Comparison of ENCODE assay signal across 23 cellular contexts in the genomic region with DNA sequence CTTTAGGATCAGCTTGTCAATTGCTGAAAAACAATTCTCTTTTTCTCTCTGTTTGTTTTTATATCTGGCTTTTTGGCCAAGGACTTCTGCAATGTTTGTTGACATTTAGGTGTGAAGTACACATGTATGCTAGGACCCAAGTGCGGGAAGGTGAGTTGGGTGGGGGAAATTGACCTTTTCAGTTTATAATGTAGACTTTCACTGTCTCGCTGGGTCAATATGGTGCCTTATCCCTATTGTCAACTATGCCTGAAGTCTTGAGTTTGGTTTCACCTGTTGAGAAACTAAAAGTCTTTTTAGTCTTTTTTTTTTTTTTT. TPM values are rescaled to one million over a fixed set of nuclear protein-coding genes. Genes with fewer than 3 reads are reported as not detected.
DNase-seq lines count a peak whose midpoint lies in the region; ATAC-seq, FAIRE-seq and TF ChIP-seq lines count a peak whose summit lies in the region.
"Had no signal": no experiment of that assay in that cellular context is flagged by ENCODE, and none has a peak within 500 bp of the region (broad histone marks: within the 10 kb centered on the region; RNA-seq: fewer than 3 reads in every experiment).

No MANE protein-coding gene starts in this region.

- ATAC-seq in stimulated activated naive CD8-positive, alpha-beta T cell treated with anti-CD3 and anti-CD28 coated beads, Interleukin-15, amount 100 ng/mL, for 72 hours: no peak
- ATAC-seq in HepG2 (no peak; the same call in 2 of the 3 replicates), upper lobe of right lung (no peak), HG02970 (IDR thresholded peaks at IDR 0.05; ENCODE audit: low FRiP score, unreplicated experiment) (no peak)
- ATAC-seq: CD8-positive, alpha-beta T cell had no signal

- no TSS peak for BruUV-seq in HepG2 (replicated peaks; lab: Mats Ljungman, UMichigan)

- H3K4me3 Mint-ChIP-seq in stimulated activated naive CD8-positive, alpha-beta T cell treated with anti-CD3 and anti-CD28 coated beads, Interleukin-15, Interleukin-2, amounts not matched to agents 100 ng/mL and 50 ng/mL, for 24 hours: no peak overlapping the region
- peak overlapping the region in 1 of 2 donors; percentile 36 for H3K4me3 Mint-ChIP-seq in stimulated activated naive CD8-positive, alpha-beta T cell treated with anti-CD3 and anti-CD28 coated beads, Interleukin-15, amount 100 ng/mL, for 72 hours
- H3K4me3 Mint-ChIP-seq in activated T-helper 2 cell treated with anti-CD3 and anti-CD28 coated beads, Interferon-gamma antibody, Interleukin-2, Interleukin-4, amounts not matched to agents 10 μg/mL and 5 μg/mL and 100 μg/mL, durations not matched to agents 14 hours and 24 hours and 36 hours (ENCODE audit: low read depth): no peak overlapping the region
- H3K4me3 Mint-ChIP-seq: CD8-positive, alpha-beta T cell had no signal

- H3K4me2 ChIP-seq in HepG2 (ENCODE audit: low read depth, low read length): no peak overlapping the region

- DNase-seq in stimulated activated naive CD8-positive, alpha-beta T cell treated with anti-CD3 and anti-CD28 coated beads, Interleukin-15, amount 100 ng/mL, for 72 hours: no peak
- no peak for DNase-seq in activated T-helper 2 cell treated with anti-CD3 and anti-CD28 coated beads, Interferon-gamma antibody, Interleukin-2, Interleukin-4, amounts not matched to agents 10 μg/mL and 5 μg/mL and 100 μg/mL, durations not matched to agents 14 hours and 24 hours and 36 hours (ENCODE audit: low spot score)
- DNase-seq in HepG2 (ENCODE audit: low spot score): no peak
- no peak for DNase-seq in upper lobe of right lung
- no peak for DNase-seq in MG63
- no peak for DNase-seq in NCI-H187 treated with DMSO at 0.1 percent for 48 hours (lab: John Stamatoyannopoulos, UW)
- DNase-seq: Calu3; CD8-positive, alpha-beta T cell; EL; IMR-90; NCI-H1048; NCI-H1694 treated with DMSO at 0.1 percent for 48 hours; NCI-H2107; NCI-H510A; NCI-H774; SHP77 had no signal

- H3K9me3 Mint-ChIP-seq in stimulated activated naive CD8-positive, alpha-beta T cell treated with anti-CD3 and anti-CD28 coated beads, Interleukin-15, Interleukin-2, amounts not matched to agents 100 ng/mL and 50 ng/mL, for 24 hours: peaks cover 9% of the 10 kb centered on the region
- peaks cover 11 to 24% of the 10 kb centered on the region in 2 donors for H3K9me3 Mint-ChIP-seq in stimulated activated naive CD8-positive, alpha-beta T cell treated with anti-CD3 and anti-CD28 coated beads, Interleukin-15, amount 100 ng/mL, for 72 hours
- H3K9me3 Mint-ChIP-seq in activated T-helper 2 cell treated with anti-CD3 and anti-CD28 coated beads, Interferon-gamma antibody, Interleukin-2, Interleukin-4, amounts not matched to agents 10 μg/mL and 5 μg/mL and 100 μg/mL, durations not matched to agents 14 hours and 24 hours and 36 hours: peaks cover 18% of the 10 kb centered on the region

- TF ChIP-seq CTCF in HepG2 (CRISPR knock-in tag; IDR thresholded peaks at IDR 0.05) (no peak), upper lobe of right lung (IDR thresholded peaks at IDR 0.05) (no peak)

- H3K4me1 Mint-ChIP-seq in stimulated activated naive CD8-positive, alpha-beta T cell treated with anti-CD3 and anti-CD28 coated beads, Interleukin-15, Interleukin-2, amounts not matched to agents 100 ng/mL and 50 ng/mL, for 24 hours (ENCODE audit: low read depth): peaks cover 63% of the 10 kb centered on the region
- H3K4me1 Mint-ChIP-seq in stimulated activated naive CD8-positive, alpha-beta T cell treated with anti-CD3 and anti-CD28 coated beads, Interleukin-15, amount 100 ng/mL, for 72 hours: peaks cover 60% of the 10 kb centered on the region
- H3K4me1 Mint-ChIP-seq in activated T-helper 2 cell treated with anti-CD3 and anti-CD28 coated beads, Interferon-gamma antibody, Interleukin-2, Interleukin-4, amounts not matched to agents 10 μg/mL and 5 μg/mL and 100 μg/mL, durations not matched to agents 14 hours and 24 hours and 36 hours (ENCODE audit: low read depth): peaks cover 37% of the 10 kb centered on the region

- peak overlapping the region; percentile 69 for H3K27ac Mint-ChIP-seq in stimulated activated naive CD8-positive, alpha-beta T cell treated with anti-CD3 and anti-CD28 coated beads, Interleukin-15, Interleukin-2, amounts not matched to agents 100 ng/mL and 50 ng/mL, for 24 hours
- H3K27ac Mint-ChIP-seq in stimulated activated naive CD8-positive, alpha-beta T cell treated with anti-CD3 and anti-CD28 coated beads, Interleukin-15, amount 100 ng/mL, for 72 hours: no peak overlapping the region
- H3K27ac Mint-ChIP-seq in activated T-helper 2 cell treated with anti-CD3 and anti-CD28 coated beads, Interferon-gamma antibody, Interleukin-2, Interleukin-4, amounts not matched to agents 10 μg/mL and 5 μg/mL and 100 μg/mL, durations not matched to agents 14 hours and 24 hours and 36 hours: peak overlapping the region; percentile 41

- no peak overlapping the region for H2AFZ ChIP-seq in HepG2 (ENCODE audit: low read length)

- H3K4me1 ChIP-seq in HepG2 (ENCODE audit: insufficient read depth, low read length): peaks cover 74% of the 10 kb centered on the region
- peaks cover 23% of the 10 kb centered on the region for H3K4me1 ChIP-seq in upper lobe of right lung

- H3K79me2 ChIP-seq in HepG2 (ENCODE audit: insufficient read depth, low read length): peaks cover 69% of the 10 kb centered on the region

- H3K27me3 Mint-ChIP-seq in stimulated activated naive CD8-positive, alpha-beta T cell treated with anti-CD3 and anti-CD28 coated beads, Interleukin-15, Interleukin-2, amounts not matched to agents 100 ng/mL and 50 ng/mL, for 24 hours: no peaks in the 10 kb centered on the region
- H3K27me3 Mint-ChIP-seq in stimulated activated naive CD8-positive, alpha-beta T cell treated with anti-CD3 and anti-CD28 coated beads, Interleukin-15, amount 100 ng/mL, for 72 hours: no peaks in the 10 kb centered on the region
- no peaks in the 10 kb centered on the region for H3K27me3 Mint-ChIP-seq in activated T-helper 2 cell treated with anti-CD3 and anti-CD28 coated beads, Interferon-gamma antibody, Interleukin-2, Interleukin-4, amounts not matched to agents 10 μg/mL and 5 μg/mL and 100 μg/mL, durations not matched to agents 14 hours and 24 hours and 36 hours (ENCODE audit: low read depth)

- peaks cover 19% of the 10 kb centered on the region for H3K36me3 Mint-ChIP-seq in stimulated activated naive CD8-positive, alpha-beta T cell treated with anti-CD3 and anti-CD28 coated beads, Interleukin-15, Interleukin-2, amounts not matched to agents 100 ng/mL and 50 ng/mL, for 24 hours (ENCODE audit: low read depth)
- H3K36me3 Mint-ChIP-seq in activated T-helper 2 cell treated with anti-CD3 and anti-CD28 coated beads, Interferon-gamma antibody, Interleukin-2, Interleukin-4, amounts not matched to agents 10 μg/mL and 5 μg/mL and 100 μg/mL, durations not matched to agents 14 hours and 24 hours and 36 hours (ENCODE audit: low read depth): peaks cover 31% of the 10 kb centered on the region

- in situ Hi-C loops in HepG2 (cut with HindIII; ENCODE audit: extremely low pct_ligation_motif_present, low pct_unique_long_range_greater_than_20kb): no loop called here

- WGBS in HepG2 (ENCODE audit: low lambda C conversion rate): 48% methylated on average over 2 of the region's 2 CpGs

- no peaks in the 10 kb centered on the region for H3K27me3 ChIP-seq in HepG2 (ENCODE audit: control insufficient read depth in 1 of 2, insufficient read depth in 2 of 2, low read length in 2 of 2)
- no peaks in the 10 kb centered on the region for H3K27me3 ChIP-seq in upper lobe of right lung
- H3K27me3 ChIP-seq in MG63: no peaks in the 10 kb centered on the region

- H3K9ac ChIP-seq in HepG2 (ENCODE audit: insufficient read depth, low read depth, low read length): no peak overlapping the region

- intact Hi-C loops in activated T-helper 2 cell treated with anti-CD3 and anti-CD28 coated beads, Interferon-gamma antibody, Interleukin-2, Interleukin-4, amounts not matched to agents 10 μg/mL and 5 μg/mL and 100 μg/mL, durations not matched to agents 14 hours and 24 hours and 36 hours (cut with micrococcal nuclease): no loop called here
- intact Hi-C loops in HepG2 (cut with micrococcal nuclease; ENCODE audit: unreplicated experiment) (no loop called here), upper lobe of right lung (cut with DNase I) (no loop called here)

- H4K20me1 ChIP-seq in HepG2 (ENCODE audit: insufficient read depth, low read length): no peaks in the 10 kb centered on the region

- no peaks in the 10 kb centered on the region for H3K9me3 ChIP-seq in HepG2 (ENCODE audit: low read length)
- H3K9me3 ChIP-seq in upper lobe of right lung: no peaks in the 10 kb centered on the region
- H3K9me3 ChIP-seq in MG63: no peaks in the 10 kb centered on the region

- FAIRE-seq in HepG2 (lab: Jason Lieb, UNC): no peak
- FAIRE-seq: A204.1, GM12891, H1 had no signal

- H3K4me3 ChIP-seq in HepG2 (replicated peaks in 1 of 3; ENCODE audit: insufficient read depth in 1 of 3, low read depth in 2 of 3, low read length in 3 of 3) (no peak overlapping the region), upper lobe of right lung (no peak overlapping the region), MG63 (no peak overlapping the region)
- H3K4me3 ChIP-seq: SK-N-MC had no signal

- POLR2A ChIA-PET in HepG2 (lab: Yijun Ruan, JAX): interaction anchor here (0.9 to 1.5 kb wide), 2 partner anchors 9 to 10 kb away, joined by 3 read pairs; a partner anchor contains a TSS

- no peak for TF ChIP-seq POLR2A in HepG2 (IDR thresholded peaks at IDR 0.05; ENCODE audit: insufficient read depth in 1 of 2, low read depth in 2 of 2, low read length in 2 of 2)

- no peak for TF ChIP-seq EP300 in HepG2 (IDR thresholded peaks at IDR 0.05; ENCODE audit: low read depth in 2 of 2, low read length in 2 of 2)
- TF ChIP-seq EP300 in HepG2 (CRISPR knock-in tag; IDR thresholded peaks at IDR 0.05; ENCODE audit: borderline replicate concordance): no peak

- TF ChIP-seq RAD21 in HepG2 (CRISPR knock-in tag; IDR thresholded peaks at IDR 0.05): no peak

- no peaks in the 10 kb centered on the region; a peak in 1 of 5 replicates for H3K36me3 ChIP-seq in HepG2 (replicated peaks in 1 of 2; ENCODE audit: control insufficient read depth in 1 of 2, insufficient read depth in 2 of 2, low read length in 2 of 2)
- H3K36me3 ChIP-seq in upper lobe of right lung: no peaks in the 10 kb centered on the region
- H3K36me3 ChIP-seq in MG63: no peaks in the 10 kb centered on the region

- CTCF ChIA-PET in HepG2 (lab: Yijun Ruan, JAX; ENCODE audit: low intra/inter-chr PET ratio, low total read pairs): no interaction called here

- H3K27ac ChIP-seq in HepG2 (ENCODE audit: extremely low read length, insufficient read depth, low read length): no peak overlapping the region
- peak overlapping the region; percentile 11 for H3K27ac ChIP-seq in upper lobe of right lung
- H3K27ac ChIP-seq: HL-60, SK-N-MC had no signal

RNA-seq across cellular contexts. Expression of a gene that starts 9.5 kb away (rescaled TPM):
- total RNA-seq in activated T-helper 2 cell treated with anti-CD3 and anti-CD28 coated beads, Interferon-gamma antibody, Interleukin-2, Interleukin-4, amounts not matched to agents 10 μg/mL and 5 μg/mL and 100 μg/mL, durations not matched to agents 14 hours and 24 hours and 36 hours: 59.0 and 61.7 TPM in 2 replicates
- total RNA-seq in HepG2 (2016; rRNA removed; fragmentation: Illumina TruSeq; extraction: Trizol) (28.2 and 31.9 TPM in 2 replicates), upper lobe of right lung (71.9 TPM)
- total RNA-seq in HepG2 (2016; cell fraction: cytosol; rRNA removed; fragmentation: Illumina TruSeq; extraction: Trizol; ENCODE audit: low read depth): 18.6 and 20.3 TPM in 2 replicates
- total RNA-seq in HepG2 (2016; cell fraction: insoluble cytoplasmic fraction; rRNA removed; fragmentation: Illumina TruSeq; extraction: Trizol): 25.4 and 28.2 TPM in 2 replicates
- total RNA-seq in HepG2 (2016; cell fraction: membrane; rRNA removed; fragmentation: Illumina TruSeq; extraction: Trizol): 17.7 and 18.1 TPM in 2 replicates
- 36.0 and 41.1 TPM in 2 replicates for total RNA-seq in HepG2 (2016; cell fraction: nucleus; rRNA removed; fragmentation: Illumina TruSeq; extraction: Trizol)
- 11.4 and 13.6 TPM in 2 replicates for polyA plus RNA-seq in HepG2 (2011; rRNA removed)
- 7.5 and 8.1 TPM in 2 replicates for polyA plus RNA-seq in HepG2 (2011; cell fraction: cytosol; rRNA removed)
- 45.3 and 46.4 TPM in 2 replicates for polyA plus RNA-seq in HepG2 (2011; cell fraction: nucleus; rRNA removed)
- polyA plus RNA-seq in HepG2 (2012): 25.4 and 26.4 TPM in 2 replicates
- polyA plus RNA-seq in HepG2 (2016; cell fraction: cytosol; fragmentation: Illumina TruSeq; extraction: Trizol; ENCODE audit: low read depth): 3.6 and 3.7 TPM in 2 replicates
- polyA plus RNA-seq in HepG2 (2016; cell fraction: insoluble cytoplasmic fraction; fragmentation: Illumina TruSeq; extraction: Trizol; ENCODE audit: low read depth): 23.4 and 32.9 TPM in 2 replicates
- 9.8 and 10.7 TPM in 2 replicates for polyA plus RNA-seq in HepG2 (2016; cell fraction: membrane; fragmentation: Illumina TruSeq; extraction: Trizol; ENCODE audit: low read depth)
- polyA plus RNA-seq in HepG2 (2016; cell fraction: nucleus; fragmentation: Illumina TruSeq; extraction: Trizol; ENCODE audit: insufficient read depth, low read depth): 61.5 and 63.2 TPM in 2 replicates
- polyA minus RNA-seq in HepG2 (2011; rRNA and poly(A)+ RNA removed; ENCODE audit: low replicate concordance): 17.8 and 29.5 TPM in 2 replicates
- 12.8 and 16.9 TPM in 2 replicates for polyA minus RNA-seq in HepG2 (2011; cell fraction: cytosol; rRNA and poly(A)+ RNA removed)
- 37.2 and 39.9 TPM in 2 replicates for polyA minus RNA-seq in HepG2 (2011; cell fraction: nucleus; rRNA and poly(A)+ RNA removed)
- 3.9 and 15.5 TPM in 2 replicates for total RNA-seq in MG63 (2014; rRNA removed; shearing (Covaris generic); ENCODE audit: low replicate concordance)

RNA-seq across cellular contexts. Expression of a gene that starts 16.9 kb away (rescaled TPM):
- 106 and 109 TPM in 2 replicates for total RNA-seq in activated T-helper 2 cell treated with anti-CD3 and anti-CD28 coated beads, Interferon-gamma antibody, Interleukin-2, Interleukin-4, amounts not matched to agents 10 μg/mL and 5 μg/mL and 100 μg/mL, durations not matched to agents 14 hours and 24 hours and 36 hours
- total RNA-seq in HepG2 (2016; rRNA removed; fragmentation: Illumina TruSeq; extraction: Trizol) (47.1 and 83.5 TPM in 2 replicates), upper lobe of right lung (32.0 TPM)
- 30.5 and 33.0 TPM in 2 replicates for total RNA-seq in HepG2 (2016; cell fraction: cytosol; rRNA removed; fragmentation: Illumina TruSeq; extraction: Trizol; ENCODE audit: low read depth)
- 48.8 and 85.3 TPM in 2 replicates for total RNA-seq in HepG2 (2016; cell fraction: insoluble cytoplasmic fraction; rRNA removed; fragmentation: Illumina TruSeq; extraction: Trizol)
- 54.4 and 54.7 TPM in 2 replicates for total RNA-seq in HepG2 (2016; cell fraction: membrane; rRNA removed; fragmentation: Illumina TruSeq; extraction: Trizol)
- 37.1 and 40.2 TPM in 2 replicates for total RNA-seq in HepG2 (2016; cell fraction: nucleus; rRNA removed; fragmentation: Illumina TruSeq; extraction: Trizol)
- 159 and 162 TPM in 2 replicates for polyA plus RNA-seq in HepG2 (2011; rRNA removed)
- polyA plus RNA-seq in HepG2 (2011; cell fraction: cytosol; rRNA removed): 187 and 245 TPM in 2 replicates
- 97.8 and 101 TPM in 2 replicates for polyA plus RNA-seq in HepG2 (2011; cell fraction: nucleus; rRNA removed)
- polyA plus RNA-seq in HepG2 (2012): 151 and 164 TPM in 2 replicates
- polyA plus RNA-seq in HepG2 (2016; cell fraction: cytosol; fragmentation: Illumina TruSeq; extraction: Trizol; ENCODE audit: low read depth): 53.6 and 57.2 TPM in 2 replicates
- 224 and 233 TPM in 2 replicates for polyA plus RNA-seq in HepG2 (2016; cell fraction: insoluble cytoplasmic fraction; fragmentation: Illumina TruSeq; extraction: Trizol; ENCODE audit: low read depth)
- polyA plus RNA-seq in HepG2 (2016; cell fraction: membrane; fragmentation: Illumina TruSeq; extraction: Trizol; ENCODE audit: low read depth): 81.4 and 91.5 TPM in 2 replicates
- 100 and 106 TPM in 2 replicates for polyA plus RNA-seq in HepG2 (2016; cell fraction: nucleus; fragmentation: Illumina TruSeq; extraction: Trizol; ENCODE audit: insufficient read depth, low read depth)
- polyA minus RNA-seq in HepG2 (2011; rRNA and poly(A)+ RNA removed; ENCODE audit: low replicate concordance): 115 and 322 TPM in 2 replicates
- 172 TPM in 2 replicates for polyA minus RNA-seq in HepG2 (2011; cell fraction: cytosol; rRNA and poly(A)+ RNA removed)
- 70.4 and 93.7 TPM in 2 replicates for polyA minus RNA-seq in HepG2 (2011; cell fraction: nucleus; rRNA and poly(A)+ RNA removed)
- 52.8 and 79.0 TPM in 2 replicates for total RNA-seq in MG63 (2014; rRNA removed; shearing (Covaris generic); ENCODE audit: low replicate concordance)

RNA-seq across cellular contexts. Expression of a gene that starts 45.2 kb away (rescaled TPM):
- total RNA-seq in activated T-helper 2 cell treated with anti-CD3 and anti-CD28 coated beads, Interferon-gamma antibody, Interleukin-2, Interleukin-4, amounts not matched to agents 10 μg/mL and 5 μg/mL and 100 μg/mL, durations not matched to agents 14 hours and 24 hours and 36 hours: 9.0 and 9.2 TPM in 2 replicates
- 1,060 and 1,621 TPM in 2 replicates for total RNA-seq in HepG2 (2016; rRNA removed; fragmentation: Illumina TruSeq; extraction: Trizol)
- total RNA-seq in HepG2 (2016; cell fraction: cytosol; rRNA removed; fragmentation: Illumina TruSeq; extraction: Trizol; ENCODE audit: low read depth): 149 and 161 TPM in 2 replicates
- 1,077 and 1,733 TPM in 2 replicates for total RNA-seq in HepG2 (2016; cell fraction: insoluble cytoplasmic fraction; rRNA removed; fragmentation: Illumina TruSeq; extraction: Trizol)
- total RNA-seq in HepG2 (2016; cell fraction: membrane; rRNA removed; fragmentation: Illumina TruSeq; extraction: Trizol): 191 and 197 TPM in 2 replicates
- total RNA-seq in HepG2 (2016; cell fraction: nucleus; rRNA removed; fragmentation: Illumina TruSeq; extraction: Trizol): 379 and 382 TPM in 2 replicates
- 304 and 464 TPM in 2 replicates for polyA plus RNA-seq in HepG2 (2011; rRNA removed)
- polyA plus RNA-seq in HepG2 (2011; cell fraction: cytosol; rRNA removed): 354 and 445 TPM in 2 replicates
- 76.3 and 83.7 TPM in 2 replicates for polyA plus RNA-seq in HepG2 (2011; cell fraction: nucleus; rRNA removed)
- 328 and 393 TPM in 2 replicates for polyA plus RNA-seq in HepG2 (2012)
- 156 and 179 TPM in 2 replicates for polyA plus RNA-seq in HepG2 (2016; cell fraction: cytosol; fragmentation: Illumina TruSeq; extraction: Trizol; ENCODE audit: low read depth)
- 1,625 and 1,852 TPM in 2 replicates for polyA plus RNA-seq in HepG2 (2016; cell fraction: insoluble cytoplasmic fraction; fragmentation: Illumina TruSeq; extraction: Trizol; ENCODE audit: low read depth)
- polyA plus RNA-seq in HepG2 (2016; cell fraction: membrane; fragmentation: Illumina TruSeq; extraction: Trizol; ENCODE audit: low read depth): 151 and 153 TPM in 2 replicates
- polyA plus RNA-seq in HepG2 (2016; cell fraction: nucleus; fragmentation: Illumina TruSeq; extraction: Trizol; ENCODE audit: insufficient read depth, low read depth): 546 and 575 TPM in 2 replicates
- 222 and 280 TPM in 2 replicates for polyA minus RNA-seq in HepG2 (2011; rRNA and poly(A)+ RNA removed; ENCODE audit: low replicate concordance)
- 119 and 160 TPM in 2 replicates for polyA minus RNA-seq in HepG2 (2011; cell fraction: cytosol; rRNA and poly(A)+ RNA removed)
- 42.0 and 49.5 TPM in 2 replicates for polyA minus RNA-seq in HepG2 (2011; cell fraction: nucleus; rRNA and poly(A)+ RNA removed)
- 77.7 TPM for total RNA-seq in upper lobe of right lung
- total RNA-seq in MG63 (2014; rRNA removed; shearing (Covaris generic); ENCODE audit: low replicate concordance): 157 and 197 TPM in 2 replicates

Comparison
In these comparisons a context has a peak if more than half of its experiments do, and no peak if none do; other contexts are left out.
1. H3K27ac Mint-ChIP-seq: peak in stimulated activated naive CD8-positive, alpha-beta T cell treated with anti-CD3 and anti-CD28 coated beads, Interleukin-15, Interleukin-2, amounts not matched to agents 100 ng/mL and 50 ng/mL, for 24 hours (single experiment) and activated T-helper 2 cell treated with anti-CD3 and anti-CD28 coated beads, Interferon-gamma antibody, Interleukin-2, Interleukin-4, amounts not matched to agents 10 μg/mL and 5 μg/mL and 100 μg/mL, durations not matched to agents 14 hours and 24 hours and 36 hours (single experiment); none in stimulated activated naive CD8-positive, alpha-beta T cell treated with anti-CD3 and anti-CD28 coated beads, Interleukin-15, amount 100 ng/mL, for 72 hours (0 of 2).